In genomic region chr20:19813839-19814238, GRCh38 we compare ENCODE assay signal across 16 cellular contexts. TPM values are rescaled to one million over a fixed set of nuclear protein-coding genes. Genes with fewer than 3 reads are reported as not detected.
DNase-seq lines count a peak whose midpoint lies in the region; ATAC-seq and TF ChIP-seq lines count a peak whose summit lies in the region.
"Had no signal": no experiment of that assay in that cellular context is flagged by ENCODE, and none has a peak within 500 bp of the region (broad histone marks: within the 10 kb centered on the region; RNA-seq: fewer than 3 reads in every experiment).

No MANE protein-coding gene starts in this region.

- no peak for TF ChIP-seq POLR2A in uterus (IDR thresholded peaks at IDR 0.05)

- H3K27ac ChIP-seq in left ventricle myocardium inferior (replicated peaks) (peak overlapping the region; percentile 82), caudate nucleus (ENCODE audit: low read depth, low read length) (peak overlapping the region; percentile 11), uterus (peak overlapping the region; percentile 44 to 80), aorta (ENCODE audit: low read depth in 1 of 2, low read length in 2 of 2) (no peak overlapping the region), upper lobe of right lung (no peak overlapping the region)

- 2 to 8% methylated on average over 4 of the region's 4 CpGs for WGBS in aorta, 2 donors

- H3K27me3 ChIP-seq in left ventricle myocardium inferior (ENCODE audit: low read depth) (no peaks in the 10 kb centered on the region), uterus (no peaks in the 10 kb centered on the region), aorta (ENCODE audit: control insufficient read depth in 1 of 2, insufficient read depth in 2 of 2, low read length in 1 of 2) (no peaks in the 10 kb centered on the region), upper lobe of right lung (no peaks in the 10 kb centered on the region)

- peaks cover 59% of the 10 kb centered on the region for H3K4me1 ChIP-seq in left ventricle myocardium inferior
- peaks cover 6 to 18% of the 10 kb centered on the region in 2 donors for H3K4me1 ChIP-seq in uterus
- peaks cover 0 to 6% of the 10 kb centered on the region in 2 donors for H3K4me1 ChIP-seq in aorta (ENCODE audit: control insufficient read depth in 1 of 2, insufficient read depth in 2 of 2, low read length in 2 of 2)
- H3K4me1 ChIP-seq in upper lobe of right lung = peaks cover 36% of the 10 kb centered on the region

- TF ChIP-seq CTCF in left ventricle myocardium inferior (IDR thresholded peaks at IDR 0.05; ENCODE audit: borderline replicate concordance) (no peak), uterus (IDR thresholded peaks at IDR 0.05) (no peak), upper lobe of right lung (IDR thresholded peaks at IDR 0.05) (no peak)

- H3K36me3 ChIP-seq in left ventricle myocardium inferior = peaks cover 9% of the 10 kb centered on the region
- H3K36me3 ChIP-seq in uterus = no peaks in the 10 kb centered on the region
- H3K36me3 ChIP-seq in aorta (ENCODE audit: control insufficient read depth in 1 of 2, insufficient read depth in 2 of 2, low read length in 1 of 2) = no peaks in the 10 kb centered on the region
- H3K36me3 ChIP-seq in upper lobe of right lung = no peaks in the 10 kb centered on the region

- ATAC-seq in left ventricle myocardium superior (no peak), aorta (ENCODE audit: low FRiP score) (no peak), upper lobe of right lung (no peak)

- intact Hi-C loops in left ventricle myocardium inferior (cut with micrococcal nuclease) (no loop called here), left ventricle myocardium superior (cut with micrococcal nuclease) (no loop called here), uterus (cut with DNase I; ENCODE audit: low total_unique reads) (loop anchor here (10.0 kb wide), 1 partner anchor 181 kb away; no protein-coding TSS in a partner anchor), aorta (cut with DNase I) (no loop called here), upper lobe of right lung (cut with DNase I) (no loop called here)

- no peak for DNase-seq in left ventricle myocardium inferior
- no peak for DNase-seq in left ventricle myocardium superior
- no peak for DNase-seq in caudate nucleus (lab: John Stamatoyannopoulos, UW)
- DNase-seq in left kidney (ENCODE audit: low read depth, low spot score) = peak; percentile 10
- no peak for DNase-seq in uterus
- DNase-seq in aorta = no peak
- DNase-seq in SKM-1 (lab: John Stamatoyannopoulos, UW; ENCODE audit: unreplicated experiment) = no peak
- DNase-seq in upper lobe of right lung = no peak
- DNase-seq: activated CD4-positive, alpha-beta T cell treated with anti-CD3 and anti-CD28 coated beads for 48 hours; activated T-cell treated with anti-CD3 and anti-CD28 coated beads, Interleukin-2, amount 50 U/mL, for 1 hour; amygdala; effector CD4-positive, alpha-beta T cell; NCI-H1048; NCI-H345; stimulated activated CD4-positive, alpha-beta T cell treated with anti-CD3 and anti-CD28 coated beads, Interleukin-15, amount 100 ng/mL, for 24 hours had no signal

- peaks cover 5% of the 10 kb centered on the region for H3K9me3 ChIP-seq in left ventricle myocardium inferior (replicated peaks)
- H3K9me3 ChIP-seq in uterus = no peaks in the 10 kb centered on the region
- no peaks in the 10 kb centered on the region for H3K9me3 ChIP-seq in aorta (ENCODE audit: control insufficient read depth, low read length)
- no peaks in the 10 kb centered on the region for H3K9me3 ChIP-seq in upper lobe of right lung

- no peak overlapping the region for H3K4me3 ChIP-seq in left ventricle myocardium inferior
- no peak overlapping the region for H3K4me3 ChIP-seq in uterus
- no peak overlapping the region for H3K4me3 ChIP-seq in aorta (ENCODE audit: low read length in 2 of 2)
- no peak overlapping the region for H3K4me3 ChIP-seq in upper lobe of right lung

RNA-seq across cellular contexts. Expression of gene RIN2, which starts 55.8 kb away (rescaled TPM):
- total RNA-seq in left ventricle myocardium inferior = 48.8 TPM
- 64.0 TPM for total RNA-seq in left ventricle myocardium superior
- total RNA-seq in uterus = 10 to 100 TPM; 29.7 to 77.5 (median 59.6) TPM
- total RNA-seq in aorta = 100 to 1,000 TPM in 1 of 2 donors, 10 to 100 TPM in 1; 67.0 to 128 TPM
- polyA plus RNA-seq in aorta = 10 to 100 TPM; 17.0 to 24.7 TPM
- total RNA-seq in upper lobe of right lung = 116 TPM
- total RNA-seq: OCI-LY7 had no signal

Comparison
In these comparisons a context has a peak if more than half of its experiments do, and no peak if none do; other contexts are left out.
1. H3K27ac ChIP-seq: peak in left ventricle myocardium inferior (single experiment), caudate nucleus (single experiment) and uterus (2 of 2); none in aorta (0 of 2) and upper lobe of right lung (single experiment).